Comparison of ENCODE assay signal across 7 cellular contexts in genomic region chr10:100827819-100828743, GRCh38.
A peak's percentile ranks its signal among the peaks of the same experiment; 100 is the strongest.
DNase-seq lines count a peak whose midpoint lies in the region; ATAC-seq and TF ChIP-seq lines count a peak whose summit lies in the region.

No MANE protein-coding gene starts in this region.

- TF ChIP-seq POLR2A in NB4 (IDR thresholded peaks at IDR 0.05; ENCODE audit: extremely low read depth, insufficient read length) (no peak), stomach (IDR thresholded peaks at IDR 0.05) (no peak)

- ATAC-seq in activated naive CD8-positive, alpha-beta T cell treated with anti-CD3 and anti-CD28 coated beads, Interleukin-2, amount 10 ng/mL, durations not matched to agents 7 days and 5 days (ENCODE audit: low read depth): peak; percentile 45
- no peak for ATAC-seq in HG02610 (IDR thresholded peaks at IDR 0.05; ENCODE audit: unreplicated experiment)
- ATAC-seq in GM19452 (IDR thresholded peaks at IDR 0.05; ENCODE audit: unreplicated experiment): no peak

- WGBS in stomach, 5 donors: 1 to 4% (median 2%) methylated on average over 33 to 69 of the region's 69 CpGs

- H3K9me3 Mint-ChIP-seq in activated naive CD8-positive, alpha-beta T cell treated with anti-CD3 and anti-CD28 coated beads, Interleukin-2, amount 10 ng/mL, durations not matched to agents 7 days and 5 days: no peaks in the 10 kb centered on the region

- peak; percentile 27 for DNase-seq in GM12865 (ENCODE audit: low read depth)
- peak; percentile 68 for DNase-seq in NB4 (ENCODE audit: low read depth)
- peak; percentile 64 for DNase-seq in activated naive CD8-positive, alpha-beta T cell treated with anti-CD3 and anti-CD28 coated beads, Interleukin-2, amount 10 ng/mL, durations not matched to agents 7 days and 5 days
- DNase-seq in iPS-NIHi7 (ENCODE audit: extremely low spot score): peak; percentile 74
- peak; percentile 55 for DNase-seq in stomach

- H3K36me3 ChIP-seq in stomach: no peaks in the 10 kb centered on the region

- H3K27ac Mint-ChIP-seq in activated naive CD8-positive, alpha-beta T cell treated with anti-CD3 and anti-CD28 coated beads, Interleukin-2, amount 10 ng/mL, durations not matched to agents 7 days and 5 days: peak overlapping the region; percentile 58

- intact Hi-C loops in stomach (cut with DNase I; ENCODE audit: low total_unique reads): no loop called here

- peaks cover 83% of the 10 kb centered on the region for H3K27me3 Mint-ChIP-seq in activated naive CD8-positive, alpha-beta T cell treated with anti-CD3 and anti-CD28 coated beads, Interleukin-2, amount 10 ng/mL, durations not matched to agents 7 days and 5 days

- H3K4me1 Mint-ChIP-seq in activated naive CD8-positive, alpha-beta T cell treated with anti-CD3 and anti-CD28 coated beads, Interleukin-2, amount 10 ng/mL, durations not matched to agents 7 days and 5 days: peaks cover 25% of the 10 kb centered on the region

- no peak overlapping the region for H3K4me3 ChIP-seq in GM12865 (ENCODE audit: low read depth, low read length)
- no peak overlapping the region for H3K4me3 ChIP-seq in NB4 (ENCODE audit: low read depth, low read length)
- peak overlapping the region; percentile 41 to 54 (median 44) for H3K4me3 ChIP-seq in stomach

- POLR2A ChIA-PET in activated naive CD8-positive, alpha-beta T cell treated with anti-CD3 and anti-CD28 coated beads, Interleukin-2, amount 10 ng/mL, durations not matched to agents 7 days and 5 days (lab: Charles Lee): interaction anchor here (0.9 kb wide), 1 partner anchor 293 kb away, joined by 3 read pairs; no protein-coding TSS in a partner anchor

- H3K4me1 ChIP-seq in stomach: peaks cover 34 to 44% (median 41%) of the 10 kb centered on the region in 4 donors

- no peak overlapping the region for H3K27ac ChIP-seq in stomach

- H3K9me3 ChIP-seq in stomach: no peaks in the 10 kb centered on the region

- no peaks in the 10 kb centered on the region for H3K36me3 Mint-ChIP-seq in activated naive CD8-positive, alpha-beta T cell treated with anti-CD3 and anti-CD28 coated beads, Interleukin-2, amount 10 ng/mL, durations not matched to agents 7 days and 5 days

- no peak for TF ChIP-seq EP300 in stomach (IDR thresholded peaks at IDR 0.05)

- peak; percentile 19 for TF ChIP-seq CTCF in GM12865 (IDR thresholded peaks at IDR 0.05; ENCODE audit: insufficient read depth, low read depth, low read length, missing control alignments)
- TF ChIP-seq CTCF in NB4 (IDR thresholded peaks at IDR 0.05; ENCODE audit: low read depth, low read length): peak; percentile 9
- TF ChIP-seq CTCF in stomach (IDR thresholded peaks at IDR 0.05): peak in 1 of 7 experiments; percentile 6

- peaks cover 54 to 100% (median 94%) of the 10 kb centered on the region in 3 donors for H3K27me3 ChIP-seq in stomach

- H3K4me3 Mint-ChIP-seq in activated naive CD8-positive, alpha-beta T cell treated with anti-CD3 and anti-CD28 coated beads, Interleukin-2, amount 10 ng/mL, durations not matched to agents 7 days and 5 days: peak overlapping the region; percentile 81

Comparison
In these comparisons a context has a peak if more than half of its experiments do, and no peak if none do; other contexts are left out.
1. H3K4me3 ChIP-seq: peak in stomach (4 of 4); none in GM12865 (single experiment) and NB4 (single experiment).
2. Peak in every context shown above with its lines, with median percentiles within 50 percentile points of each other: DNase-seq.